33 cellular contexts compared by ENCODE assay signal in genomic region chr14:55849833-55850232, GRCh38.
"Had no signal": no experiment of that assay in that cellular context is flagged by ENCODE, and none has a peak within 500 bp of the region (broad histone marks: within the 10 kb centered on the region; RNA-seq: fewer than 3 reads in every experiment).

No MANE protein-coding gene starts in this region.

- H3K9me3 Mint-ChIP-seq: activated B cell treated with CpG ODN at 0.5 μM for 24 hours; activated CD8-positive, alpha-beta T cell treated with anti-CD3 and anti-CD28 coated beads for 36 hours; activated naive CD4-positive, alpha-beta T cell treated with anti-CD3 and anti-CD28 coated beads for 36 hours; activated naive CD4-positive, alpha-beta T cell treated with anti-CD3 and anti-CD28 coated beads, Interleukin-2, amount 50 U/mL, for 24 hours; activated naive CD8-positive, alpha-beta T cell treated with anti-CD3 and anti-CD28 coated beads for 36 hours; activated naive CD8-positive, alpha-beta T cell treated with anti-CD3 and anti-CD28 coated beads, Interleukin-2, amount 50 U/mL, for 24 hours; activated T-cell treated with anti-CD3 and anti-CD28 coated beads, Interleukin-2, amount 50 U/mL, for 4 hours; activated T-helper 1 cell treated with anti-CD3 and anti-CD28 coated beads, Interleukin-12 subunit alpha, Interleukin-12 subunit beta, Interleukin-2, Interleukin-4 antibody, amounts not matched to agents 30 ng/mL and 10 ng/mL and 1 ng/mL, durations not matched to agents 14 hours and 24 hours and 36 hours; activated T-helper 2 cell treated with anti-CD3 and anti-CD28 coated beads, Interferon-gamma antibody, Interleukin-2, Interleukin-4, amounts not matched to agents 10 μg/mL and 5 μg/mL and 100 μg/mL, durations not matched to agents 14 hours and 24 hours and 36 hours; T-helper 2 cell treated with Interferon-gamma antibody and Interleukin-4, amounts not matched to agents 5 μg/mL and 100 μg/mL, for 36 hours had no signal

- H3K27me3 Mint-ChIP-seq: activated B cell treated with CpG ODN at 0.5 μM for 24 hours; activated naive CD8-positive, alpha-beta T cell treated with anti-CD3 and anti-CD28 coated beads for 36 hours; T-helper 17 cell had no signal

- H3K36me3 ChIP-seq: adrenal gland, WERI-Rb-1 had no signal

- H3K27ac ChIP-seq: adrenal gland, body of pancreas, coronary artery, dorsolateral prefrontal cortex, WERI-Rb-1 had no signal

- H3K9me3 ChIP-seq: adrenal gland, body of pancreas had no signal

- ATAC-seq: activated CD4-positive, CD25-positive, alpha-beta regulatory T cell treated with anti-CD3 and anti-CD28 coated beads, Interleukin-2, amount 50 U/mL, for 24 hours; activated CD8-positive, alpha-beta T cell treated with anti-CD3 and anti-CD28 coated beads for 36 hours; activated naive CD8-positive, alpha-beta T cell treated with anti-CD3 and anti-CD28 coated beads, Interleukin-2, amount 50 U/mL, for 24 hours; activated T-cell treated with anti-CD3 and anti-CD28 coated beads, Interleukin-2, amount 50 U/mL, for 4 hours; body of pancreas; esophagus mucosa; T-helper 17 cell had no signal

- H3K36me3 Mint-ChIP-seq: activated naive CD4-positive, alpha-beta T cell treated with anti-CD3 and anti-CD28 coated beads, Interleukin-2, amount 50 U/mL, for 24 hours; activated naive CD8-positive, alpha-beta T cell treated with anti-CD3 and anti-CD28 coated beads for 36 hours had no signal

- H3K4me3 ChIP-seq: adrenal gland, body of pancreas, coronary artery, dorsolateral prefrontal cortex had no signal

- H3K4me1 ChIP-seq: body of pancreas had no signal

- H3K27ac Mint-ChIP-seq: activated B cell treated with CpG ODN at 0.5 μM for 24 hours; activated CD8-positive, alpha-beta T cell treated with anti-CD3 and anti-CD28 coated beads for 36 hours; activated naive CD4-positive, alpha-beta T cell treated with anti-CD3 and anti-CD28 coated beads for 36 hours; activated naive CD4-positive, alpha-beta T cell treated with anti-CD3 and anti-CD28 coated beads, Interleukin-2, amount 50 U/mL, for 24 hours; activated naive CD8-positive, alpha-beta T cell treated with anti-CD3 and anti-CD28 coated beads for 36 hours; activated naive CD8-positive, alpha-beta T cell treated with anti-CD3 and anti-CD28 coated beads, Interleukin-2, amount 50 U/mL, for 24 hours; activated T-helper 1 cell treated with anti-CD3 and anti-CD28 coated beads, Interleukin-12 subunit alpha, Interleukin-12 subunit beta, Interleukin-2, Interleukin-4 antibody, amounts not matched to agents 30 ng/mL and 10 ng/mL and 1 ng/mL, durations not matched to agents 14 hours and 24 hours and 36 hours; activated T-helper 2 cell treated with anti-CD3 and anti-CD28 coated beads, Interferon-gamma antibody, Interleukin-2, Interleukin-4, amounts not matched to agents 10 μg/mL and 5 μg/mL and 100 μg/mL, durations not matched to agents 14 hours and 24 hours and 36 hours; dendritic cell treated with granulocyte-macrophage colony-stimulating factor and Interleukin-4, amounts not matched to agents 40 ng/mL and 50 ng/mL, for 4 days; endodermal cell; T-helper 17 cell; T-helper 2 cell treated with Interferon-gamma antibody and Interleukin-4, amounts not matched to agents 5 μg/mL and 100 μg/mL, for 36 hours had no signal

- H3K27me3 ChIP-seq: adrenal gland, body of pancreas, dorsolateral prefrontal cortex had no signal

- H3K4me3 Mint-ChIP-seq: activated B cell treated with CpG ODN at 0.5 μM for 24 hours; activated CD8-positive, alpha-beta T cell treated with anti-CD3 and anti-CD28 coated beads for 36 hours; activated naive CD4-positive, alpha-beta T cell treated with anti-CD3 and anti-CD28 coated beads for 36 hours; activated naive CD4-positive, alpha-beta T cell treated with anti-CD3 and anti-CD28 coated beads, Interleukin-2, amount 50 U/mL, for 24 hours; activated naive CD8-positive, alpha-beta T cell treated with anti-CD3 and anti-CD28 coated beads for 36 hours; activated naive CD8-positive, alpha-beta T cell treated with anti-CD3 and anti-CD28 coated beads, Interleukin-2, amount 50 U/mL, for 24 hours; activated T-cell treated with anti-CD3 and anti-CD28 coated beads, Interleukin-2, amount 50 U/mL, for 4 hours; activated T-helper 1 cell treated with anti-CD3 and anti-CD28 coated beads, Interleukin-12 subunit alpha, Interleukin-12 subunit beta, Interleukin-2, Interleukin-4 antibody, amounts not matched to agents 30 ng/mL and 10 ng/mL and 1 ng/mL, durations not matched to agents 14 hours and 24 hours and 36 hours; dendritic cell treated with granulocyte-macrophage colony-stimulating factor and Interleukin-4, amounts not matched to agents 40 ng/mL and 50 ng/mL, for 4 days; endodermal cell; T-helper 17 cell; T-helper 2 cell treated with Interferon-gamma antibody and Interleukin-4, amounts not matched to agents 5 μg/mL and 100 μg/mL, for 36 hours had no signal

- H3K4me1 Mint-ChIP-seq: activated B cell treated with CpG ODN at 0.5 μM for 24 hours; activated naive CD4-positive, alpha-beta T cell treated with anti-CD3 and anti-CD28 coated beads, Interleukin-2, amount 50 U/mL, for 24 hours; T-helper 17 cell had no signal

- DNase-seq: activated B cell treated with CpG ODN at 0.5 μM for 24 hours; activated CD4-positive, alpha-beta T cell treated with anti-CD3 and anti-CD28 coated beads for 48 hours; activated CD4-positive, alpha-beta T cell treated with anti-CD3 and anti-CD28 coated beads, Interleukin-2, amount 50 U/mL, for 1 hour; activated CD4-positive, alpha-beta T cell treated with anti-CD3 and anti-CD28 coated beads, Interleukin-2, amount 50 U/mL, for 48 hours; activated CD8-positive, alpha-beta memory T cell treated with anti-CD3 and anti-CD28 coated beads for 24 hours; activated CD8-positive, alpha-beta T cell treated with anti-CD3 and anti-CD28 coated beads for 36 hours; activated effector memory CD4-positive, alpha-beta T cell treated with anti-CD3 and anti-CD28 coated beads, Interleukin-2, amount 50 U/mL, for 16 hours; activated naive CD4-positive, alpha-beta T cell treated with anti-CD3 and anti-CD28 coated beads for 36 hours; activated naive CD8-positive, alpha-beta T cell treated with anti-CD3 and anti-CD28 coated beads for 36 hours; activated naive CD8-positive, alpha-beta T cell treated with anti-CD3 and anti-CD28 coated beads, Interleukin-2, amount 50 U/mL, for 24 hours; activated T-cell treated with anti-CD3 and anti-CD28 coated beads, Interleukin-2, amount 50 U/mL, for 4 hours; adrenal gland; amygdala; aorta; body of pancreas; caudate nucleus; cerebellar nuclear complex; dorsolateral prefrontal cortex; effector memory CD4-positive, alpha-beta T cell; endodermal cell; foreskin fibroblast; head of caudate nucleus; T-helper 17 cell; T1000; WERI-Rb-1 had no signal
